ENCODE assay signal across 9 cellular contexts in the genomic region with DNA sequence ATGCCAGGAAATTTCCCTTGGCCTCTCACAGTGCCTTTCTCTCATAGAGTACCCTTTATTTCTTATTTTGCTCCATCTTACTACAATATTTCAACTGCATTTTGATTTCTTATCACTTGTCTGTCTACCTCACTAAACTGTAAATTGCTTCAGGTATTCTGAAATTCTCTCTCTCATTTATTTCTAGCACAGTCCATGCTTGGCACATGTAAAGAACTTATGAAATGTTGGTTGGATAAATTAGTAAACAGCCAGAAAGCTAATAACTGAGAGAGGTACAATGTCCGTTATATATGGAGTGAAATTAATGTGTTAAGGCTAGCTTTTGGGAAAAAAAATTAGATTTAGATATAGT.
A peak's percentile ranks its signal among the peaks of the same experiment; 100 is the strongest.
DNase-seq lines count a peak whose midpoint lies in the region; ATAC-seq, FAIRE-seq and TF ChIP-seq lines count a peak whose summit lies in the region.
"Had no signal": no experiment of that assay in that cellular context is flagged by ENCODE, and none has a peak within 500 bp of the region (broad histone marks: within the 10 kb centered on the region; RNA-seq: fewer than 3 reads in every experiment).

No MANE protein-coding gene starts in this region.

- no peaks in the 10 kb centered on the region for H3K36me3 Mint-ChIP-seq in brain

- intact Hi-C loops in kidney (cut with DNase I) = no loop called here

- no peak overlapping the region for H2BK12ac ChIP-seq in neuronal stem cell (ENCODE audit: low read length)

- H2BK5ac ChIP-seq in neuronal stem cell (ENCODE audit: low read length) = no peak overlapping the region

- no peak for FAIRE-seq in kidney (lab: Jason Lieb, UNC)

- no peak overlapping the region for H3K4me3 Mint-ChIP-seq in brain

- H3K9me3 ChIP-seq in neuronal stem cell (replicated peaks in 1 of 2; ENCODE audit: control insufficient read depth in 2 of 2, insufficient read depth in 1 of 2, low read depth in 1 of 2, low read length in 2 of 2) (peaks cover 0 to 1% of the 10 kb centered on the region in 2 donors), kidney (ENCODE audit: control insufficient read depth in 1 of 2, low read length in 2 of 2) (no peaks in the 10 kb centered on the region)

- no peak overlapping the region for H4K8ac ChIP-seq in neuronal stem cell (ENCODE audit: low read depth, low read length)

- TF ChIP-seq CTCF in brain (conservative IDR thresholded peaks at IDR 0.05) (no peak), kidney (IDR thresholded peaks at IDR 0.05; ENCODE audit: borderline replicate concordance, extremely low read depth, insufficient read depth) (no peak)

- no peak overlapping the region for H3K23ac ChIP-seq in neuronal stem cell (ENCODE audit: low read depth, low read length, poor library complexity)

- H2BK15ac ChIP-seq in neuronal stem cell (ENCODE audit: low read length) = no peak overlapping the region

- peak overlapping the region in 4 of 5 experiments; percentile 17 to 73 (median 38) for H3K27ac Mint-ChIP-seq in brain

- WGBS in neuronal stem cell (ENCODE audit: extremely low coverage in 2 of 2, insufficient read length in 2 of 2, insufficient replicate concordance in 1 of 2), 2 donors = no CpG with 5 or more reads among the region's 1 CpG

- H3K27ac ChIP-seq in neuronal stem cell (replicated peaks; ENCODE audit: low read length) (no peak overlapping the region), kidney (ENCODE audit: low read depth in 2 of 2, low read length in 2 of 2) (no peak overlapping the region)

- no peak overlapping the region for H3K14ac ChIP-seq in neuronal stem cell (ENCODE audit: low read length)

- H3K4me1 ChIP-seq in neuronal stem cell (ENCODE audit: control insufficient read depth in 2 of 2, insufficient read depth in 1 of 2, low read depth in 1 of 2, low read length in 2 of 2) (peaks cover 0 to 3% of the 10 kb centered on the region in 2 donors), kidney (ENCODE audit: control insufficient read depth in 1 of 2, insufficient read depth in 1 of 2, low read depth in 1 of 2, low read length in 2 of 2) (no peaks in the 10 kb centered on the region)

- ATAC-seq in GM18498 (IDR thresholded peaks at IDR 0.05; ENCODE audit: unreplicated experiment) = peak; percentile 1
- ATAC-seq in HG03558 (IDR thresholded peaks at IDR 0.05; ENCODE audit: extremely low read depth, unreplicated experiment) = peak; percentile 0
- ATAC-seq in HG03196 (IDR thresholded peaks at IDR 0.05; ENCODE audit: unreplicated experiment) = no peak

- DNase-seq in neuronal stem cell (ENCODE audit: low spot score) (no peak), kidney (no peak), SHP77 treated with DMSO at 0.1 percent for 48 hours (lab: John Stamatoyannopoulos, UW) (no peak)
- no peak for DNase-seq in stimulated activated CD4-positive, alpha-beta T cell treated with anti-CD3 and anti-CD28 coated beads, Interleukin-4, amount 100 ng/mL, for 1 hour
- DNase-seq: activated gamma-delta T cell had no signal

- no peak overlapping the region for H3K9ac ChIP-seq in neuronal stem cell (ENCODE audit: low read depth, low read length, poor library complexity)
- no peak overlapping the region for H3K9ac ChIP-seq in kidney (ENCODE audit: low read length in 2 of 2)

- H3K4me2 ChIP-seq in neuronal stem cell (ENCODE audit: insufficient read depth, low read length, poor library complexity, severe bottlenecking) = no peak overlapping the region

- no peak overlapping the region for H2AK5ac ChIP-seq in neuronal stem cell (ENCODE audit: low read depth, low read length)

- no peak overlapping the region for H3K4ac ChIP-seq in neuronal stem cell (ENCODE audit: low read length)

- no peaks in the 10 kb centered on the region for H3K79me1 ChIP-seq in neuronal stem cell (ENCODE audit: low read depth, low read length)

- H3K36me3 ChIP-seq in neuronal stem cell (replicated peaks in 1 of 2; ENCODE audit: control insufficient read depth in 2 of 2, insufficient read depth in 2 of 2, low read length in 2 of 2) (no peaks in the 10 kb centered on the region), kidney (ENCODE audit: control insufficient read depth in 1 of 2, insufficient read depth in 2 of 2, low read length in 2 of 2) (no peaks in the 10 kb centered on the region)

- peaks cover 38% of the 10 kb centered on the region for H3K4me1 Mint-ChIP-seq in brain

- no peaks in the 10 kb centered on the region for H3K27me3 Mint-ChIP-seq in brain

- no peak overlapping the region for H3K18ac ChIP-seq in neuronal stem cell (ENCODE audit: low read length)

- peaks cover 0 to 10% (median 0%) of the 10 kb centered on the region in 5 experiments for H3K9me3 Mint-ChIP-seq in brain

- no peaks in the 10 kb centered on the region for H3K27me3 ChIP-seq in neuronal stem cell (ENCODE audit: control insufficient read depth in 3 of 3, insufficient read depth in 3 of 3, low read depth in 1 of 3, low read length in 3 of 3)

- no peak overlapping the region for H3K4me3 ChIP-seq in neuronal stem cell (ENCODE audit: low read length in 2 of 2)
- H3K4me3 ChIP-seq in kidney (ENCODE audit: low read length in 2 of 2) = no peak overlapping the region

- H4K91ac ChIP-seq in neuronal stem cell (ENCODE audit: low read depth, low read length, poor library complexity) = no peak overlapping the region

- no peak overlapping the region for H2BK120ac ChIP-seq in neuronal stem cell (ENCODE audit: low read depth, low read length)

- H2AFZ ChIP-seq in neuronal stem cell (ENCODE audit: low read length) = peak overlapping the region; percentile 75
